In the genomic region with DNA sequence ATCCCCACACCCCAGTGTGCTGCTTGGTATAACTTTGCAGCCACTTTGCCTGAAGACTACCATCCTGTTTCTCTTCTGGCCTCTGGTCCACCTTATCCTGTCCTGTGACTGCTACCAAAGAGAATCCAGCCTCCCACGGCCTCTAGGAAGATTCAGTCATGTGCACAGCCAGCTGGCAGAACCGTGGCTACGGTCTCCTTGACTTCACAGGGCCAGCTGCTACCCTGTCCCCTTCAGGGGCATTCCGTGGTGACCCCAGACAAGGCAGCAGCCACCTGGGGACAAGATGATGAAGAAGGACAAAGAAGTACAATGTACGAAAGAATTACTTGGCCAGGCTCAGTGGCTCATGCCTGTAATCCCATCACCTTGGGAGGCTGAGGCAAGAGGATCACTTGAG, we compare ENCODE assay signal across 8 cellular contexts.
"Had no signal": no experiment of that assay in that cellular context is flagged by ENCODE, and none has a peak within 500 bp of the region (broad histone marks: within the 10 kb centered on the region; RNA-seq: fewer than 3 reads in every experiment).

No MANE protein-coding gene starts in this region.

- H3K4me3 Mint-ChIP-seq: HFFc6, IgD-negative memory B cell had no signal

- DNase-seq: GM23248, GOT3, H7, HFFc6 had no signal

- H3K27ac Mint-ChIP-seq: HFFc6, IgD-negative memory B cell had no signal

- H3K4me1 ChIP-seq: HAP-1 had no signal

- FAIRE-seq: HepG2 had no signal

- H3K27ac ChIP-seq: GM23248, HL-60 had no signal

- H3K4me3 ChIP-seq: GM23248, HAP-1 had no signal

- H3K4me1 Mint-ChIP-seq: IgD-negative memory B cell had no signal

- H3K9ac ChIP-seq: GM23248 had no signal

- H3K27me3 Mint-ChIP-seq: IgD-negative memory B cell had no signal

- H3K9me3 ChIP-seq: HAP-1 had no signal

- H2AFZ ChIP-seq: GM23248 had no signal

- H3K9me3 Mint-ChIP-seq: HFFc6, IgD-negative memory B cell had no signal
